Comparison of ENCODE assay signal across 17 cellular contexts in genomic region chr9:138082918-138083636, GRCh38.
"Had no signal": no experiment of that assay in that cellular context is flagged by ENCODE, and none has a peak within 500 bp of the region (broad histone marks: within the 10 kb centered on the region; RNA-seq: fewer than 3 reads in every experiment).

No MANE protein-coding gene starts in this region.

- H3K4me1 Mint-ChIP-seq: activated naive CD8-positive, alpha-beta T cell treated with anti-CD3 and anti-CD28 coated beads, Interleukin-2, amount 10 ng/mL, durations not matched to agents 7 days and 5 days; immature natural killer cell; memory B cell; stimulated activated effector memory CD8-positive, alpha-beta T cell treated with anti-CD3 and anti-CD28 coated beads, Interleukin-12 subunit alpha, Interleukin-12 subunit beta, amount 100 ng/mL, for 72 hours had no signal

- H3K36me3 Mint-ChIP-seq: activated naive CD8-positive, alpha-beta T cell treated with anti-CD3 and anti-CD28 coated beads, Interleukin-2, amount 10 ng/mL, durations not matched to agents 7 days and 5 days; stimulated activated effector memory CD8-positive, alpha-beta T cell treated with anti-CD3 and anti-CD28 coated beads, Interleukin-12 subunit alpha, Interleukin-12 subunit beta, amount 100 ng/mL, for 72 hours had no signal

- H3K4me1 ChIP-seq: breast epithelium, esophagus squamous epithelium, transverse colon had no signal

- ATAC-seq: stimulated activated effector memory CD8-positive, alpha-beta T cell treated with anti-CD3 and anti-CD28 coated beads, Interleukin-12 subunit alpha, Interleukin-12 subunit beta, amount 100 ng/mL, for 72 hours had no signal

- H3K36me3 ChIP-seq: breast epithelium, esophagus squamous epithelium, ovary, transverse colon had no signal

- H3K4me3 ChIP-seq: breast epithelium, esophagus squamous epithelium, ovary, transverse colon had no signal

- H3K4me3 Mint-ChIP-seq: activated naive CD8-positive, alpha-beta T cell treated with anti-CD3 and anti-CD28 coated beads, Interleukin-2, amount 10 ng/mL, durations not matched to agents 7 days and 5 days; activated T-cell treated with anti-CD3 and anti-CD28 coated beads, Interleukin-2, amount 50 U/mL, for 24 hours; immature natural killer cell; memory B cell; nephron progenitor cell; stimulated activated effector memory CD8-positive, alpha-beta T cell treated with anti-CD3 and anti-CD28 coated beads, Interleukin-12 subunit alpha, Interleukin-12 subunit beta, amount 100 ng/mL, for 72 hours had no signal

- H3K27ac Mint-ChIP-seq: activated naive CD8-positive, alpha-beta T cell treated with anti-CD3 and anti-CD28 coated beads, Interleukin-2, amount 10 ng/mL, durations not matched to agents 7 days and 5 days; activated T-cell treated with anti-CD3 and anti-CD28 coated beads, Interleukin-2, amount 50 U/mL, for 24 hours; immature natural killer cell; memory B cell; nephron progenitor cell; stimulated activated effector memory CD8-positive, alpha-beta T cell treated with anti-CD3 and anti-CD28 coated beads, Interleukin-12 subunit alpha, Interleukin-12 subunit beta, amount 100 ng/mL, for 72 hours had no signal

- H3K9me3 ChIP-seq: ovary had no signal

- DNase-seq: activated CD4-positive, alpha-beta T cell treated with anti-CD3 and anti-CD28 coated beads for 4 hours; activated gamma-delta T cell; activated naive CD8-positive, alpha-beta T cell treated with anti-CD3 and anti-CD28 coated beads, Interleukin-2, amount 10 ng/mL, durations not matched to agents 7 days and 5 days; activated T-cell treated with anti-CD3 and anti-CD28 coated beads, Interleukin-2, amount 50 U/mL, for 24 hours; esophagus squamous epithelium; foreskin fibroblast; glutamatergic neuron; immature natural killer cell; nephron progenitor cell; SHP77 treated with DMSO at 0.1 percent for 48 hours; small intestine; T-helper 2 cell; transverse colon had no signal

- H3K27ac ChIP-seq: breast epithelium, esophagus squamous epithelium, ovary, transverse colon had no signal

- H3K27me3 ChIP-seq: ovary, transverse colon had no signal
